In genomic region chr15:86615411-86615810, GRCh38 we compare ENCODE assay signal across 13 cellular contexts.
"Had no signal": no experiment of that assay in that cellular context is flagged by ENCODE, and none has a peak within 500 bp of the region (broad histone marks: within the 10 kb centered on the region; RNA-seq: fewer than 3 reads in every experiment).

No MANE protein-coding gene starts in this region.

- H3K36me3 ChIP-seq: adrenal gland, neural progenitor cell, ovary, thoracic aorta had no signal

- H3K9me3 ChIP-seq: adrenal gland, ovary, thoracic aorta had no signal

- H3K36me3 Mint-ChIP-seq: neural progenitor cell had no signal

- H3K4me3 Mint-ChIP-seq: neural progenitor cell, WTC11 had no signal

- H3K4me3 ChIP-seq: adrenal gland, coronary artery, neural progenitor cell, ovary, thoracic aorta had no signal

- H3K27me3 Mint-ChIP-seq: stimulated activated naive CD8-positive, alpha-beta T cell treated with anti-CD3 and anti-CD28 coated beads, Interleukin-15, amount 100 ng/mL, for 72 hours had no signal

- H3K4me1 ChIP-seq: adrenal gland had no signal

- H3K27ac Mint-ChIP-seq: neural progenitor cell, WTC11 had no signal

- H3K27me3 ChIP-seq: adrenal gland, neural progenitor cell, ovary had no signal

- H3K27ac ChIP-seq: adrenal gland, coronary artery, neural progenitor cell, ovary, thoracic aorta had no signal

- ATAC-seq: left lobe of liver; stimulated activated naive CD8-positive, alpha-beta T cell treated with anti-CD3 and anti-CD28 coated beads, Interleukin-15, amount 100 ng/mL, for 72 hours; WTC11 had no signal

- DNase-seq: activated effector memory CD4-positive, alpha-beta T cell treated with anti-CD3 and anti-CD28 coated beads, Interleukin-2, amount 50 U/mL, for 16 hours; adrenal gland; effector CD4-positive, alpha-beta T cell; foreskin melanocyte; head of caudate nucleus; ovary; stimulated activated CD4-positive, alpha-beta T cell treated with anti-CD3 and anti-CD28 coated beads, Interleukin-4, amount 100 ng/mL, for 1 hour; stimulated activated naive CD8-positive, alpha-beta T cell treated with anti-CD3 and anti-CD28 coated beads, Interleukin-15, amount 100 ng/mL, for 72 hours had no signal
